In the genomic region with DNA sequence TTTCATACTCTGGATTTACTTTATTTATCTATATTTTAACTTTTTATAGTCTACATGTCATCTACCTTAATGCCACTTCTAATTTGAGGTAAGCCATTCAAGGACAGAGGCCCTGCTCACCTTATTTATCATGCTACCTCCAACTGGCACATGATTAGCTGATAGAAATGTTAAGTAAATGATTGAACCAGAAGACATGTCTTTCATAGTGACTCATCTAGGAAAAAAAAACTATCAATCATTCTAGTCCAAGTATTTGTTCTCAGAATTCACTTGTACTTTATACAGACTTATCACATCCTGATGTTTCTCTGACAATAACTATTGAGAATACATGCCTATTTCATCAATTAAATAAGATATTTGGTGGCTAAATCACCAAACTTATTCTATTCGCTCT, we compare ENCODE assay signal across 15 cellular contexts.
DNase-seq lines count a peak whose midpoint lies in the region; FAIRE-seq and TF ChIP-seq lines count a peak whose summit lies in the region.
"Had no signal": no experiment of that assay in that cellular context is flagged by ENCODE, and none has a peak within 500 bp of the region (broad histone marks: within the 10 kb centered on the region; RNA-seq: fewer than 3 reads in every experiment).

No MANE protein-coding gene starts in this region.

- H3K27me3 ChIP-seq in kidney epithelial cell (ENCODE audit: control insufficient read depth, insufficient read depth, low read length), result no peaks in the 10 kb centered on the region
- no peaks in the 10 kb centered on the region for H3K27me3 ChIP-seq in Peyer's patch

- H3K9me3 ChIP-seq in Peyer's patch, result no peaks in the 10 kb centered on the region
- H3K9me3 ChIP-seq: HAP-1 had no signal

- H3K36me3 ChIP-seq in kidney epithelial cell (ENCODE audit: control insufficient read depth, insufficient read depth, low read length) (no peaks in the 10 kb centered on the region), Peyer's patch (no peaks in the 10 kb centered on the region)
- H3K36me3 ChIP-seq: HAP-1 had no signal

- DNase-seq in RCC 7860 (ENCODE audit: low spot score) (peak; percentile 55), kidney epithelial cell (ENCODE audit: low read depth) (peak; percentile 28), renal cortical epithelial cell (ENCODE audit: low read depth) (peak; percentile 94), Peyer's patch (no peak)
- no peak for DNase-seq in activated CD4-positive, CD25-positive, alpha-beta regulatory T cell treated with anti-CD3 and anti-CD28 coated beads, Interleukin-2, amount 50 U/mL, for 72 hours
- DNase-seq in central memory CD4-positive, alpha-beta T cell, result no peak
- DNase-seq: AML-193; Calu3; CD4-positive, alpha-beta T cell; DMS79 treated with DMSO at 0.1 percent for 48 hours; GM23248 had no signal

- no peaks in the 10 kb centered on the region for H3K4me1 ChIP-seq in Peyer's patch
- H3K4me1 ChIP-seq: HAP-1 had no signal

- no peak overlapping the region for H3K27ac ChIP-seq in Peyer's patch
- H3K27ac ChIP-seq: C4-2B, GM23248 had no signal

- no peak for TF ChIP-seq POLR2A in Peyer's patch (IDR thresholded peaks at IDR 0.05)

- FAIRE-seq in RCC 7860 (lab: Jason Lieb, UNC), result peak; percentile 83
- FAIRE-seq: A204.1, GM12878 had no signal

- no peak for TF ChIP-seq CTCF in kidney epithelial cell (IDR thresholded peaks at IDR 0.05; ENCODE audit: insufficient read depth, low read length, poor library complexity, severe bottlenecking)
- TF ChIP-seq CTCF in Peyer's patch (IDR thresholded peaks at IDR 0.05), result no peak

- H3K4me3 ChIP-seq in kidney epithelial cell (ENCODE audit: low read depth, low read length) (no peak overlapping the region), Peyer's patch (no peak overlapping the region)
- H3K4me3 ChIP-seq: GM12878, GM23248, HAP-1 had no signal

Comparison
In these comparisons a context has a peak if more than half of its experiments do, and no peak if none do; other contexts are left out.
1. DNase-seq: peak in RCC 7860 (single experiment), kidney epithelial cell (single experiment) and renal cortical epithelial cell (single experiment); none in Peyer's patch (0 of 3), activated CD4-positive, CD25-positive, alpha-beta regulatory T cell treated with anti-CD3 and anti-CD28 coated beads, Interleukin-2, amount 50 U/mL, for 72 hours (single experiment) and central memory CD4-positive, alpha-beta T cell (single experiment).